ENCODE assay signal across 1 cellular context in genomic region chr13:93235258-93236015, GRCh38.
TF ChIP-seq lines count a peak whose summit lies in the region.

No MANE protein-coding gene starts in this region.

TF ChIP-seq in liver, 16 proteins besides CTCF, POLR2A, EP300 and RAD21 (continued from another document):
- TF ChIP-seq ZBTB33 (IDR thresholded peaks at IDR 0.05) (no peak), HNF4A (conservative IDR thresholded peaks at IDR 0.05) (peak; percentile 33 to 43), RXRA (IDR thresholded peaks at IDR 0.05) (peak; percentile 30 to 51)
- TF ChIP-seq, protein P1, sequence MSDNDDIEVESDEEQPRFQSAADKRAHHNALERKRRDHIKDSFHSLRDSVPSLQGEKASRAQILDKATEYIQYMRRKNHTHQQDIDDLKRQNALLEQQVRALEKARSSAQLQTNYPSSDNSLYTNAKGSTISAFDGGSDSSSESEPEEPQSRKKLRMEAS (IDR thresholded peaks at IDR 0.05), result peak; percentile 22
